In genomic region chr1:11903210-11903609, GRCh38 we compare ENCODE assay signal across 9 cellular contexts. TPM values are rescaled to one million over a fixed set of nuclear protein-coding genes. Genes with fewer than 3 reads are reported as not detected.
"Had no signal": no experiment of that assay in that cellular context is flagged by ENCODE, and none has a peak within 500 bp of the region (broad histone marks: within the 10 kb centered on the region; RNA-seq: fewer than 3 reads in every experiment).

No MANE protein-coding gene starts in this region.

- FAIRE-seq: G401.6, GM12878, GM12891, GM12892, GM18507, GM19239 had no signal

- ATAC-seq: GM12878 had no signal

- H3K4me3 ChIP-seq: GM12878 had no signal

- DNase-seq: GDM1, GF-D8 had no signal

RNA-seq across cellular contexts. Expression of gene NPPB, which starts 44.5 kb away (rescaled TPM):
- total RNA-seq: G401, GM12878 had no signal
- polyA plus RNA-seq: GM12878 had no signal

RNA-seq across cellular contexts. Expression of gene NPPA, which starts 55.6 kb away (rescaled TPM):
- total RNA-seq: G401, GM12878 had no signal
